13 cellular contexts compared by ENCODE assay signal in genomic region chr10:59891349-59891748, GRCh38. TPM values are rescaled to one million over a fixed set of nuclear protein-coding genes. Genes with fewer than 3 reads are reported as not detected.
A peak's percentile ranks its signal among the peaks of the same experiment; 100 is the strongest.
DNase-seq lines count a peak whose midpoint lies in the region; ATAC-seq and TF ChIP-seq lines count a peak whose summit lies in the region.
"Had no signal": no experiment of that assay in that cellular context is flagged by ENCODE, and none has a peak within 500 bp of the region (broad histone marks: within the 10 kb centered on the region; RNA-seq: fewer than 3 reads in every experiment).

No MANE protein-coding gene starts in this region.

- no peak for TF ChIP-seq CTCF in transverse colon (IDR thresholded peaks at IDR 0.05)

- no peak for ATAC-seq in stimulated activated naive CD8-positive, alpha-beta T cell treated with anti-CD3 and anti-CD28 coated beads, Interleukin-15, amount 100 ng/mL, for 72 hours
- ATAC-seq in HG02885 (IDR thresholded peaks at IDR 0.05; ENCODE audit: poor library complexity, unreplicated experiment) (peak; percentile 69), HG02973 (IDR thresholded peaks at IDR 0.05; ENCODE audit: unreplicated experiment) (no peak)
- ATAC-seq in activated naive CD8-positive, alpha-beta T cell treated with anti-CD3 and anti-CD28 coated beads, Interleukin-2, amount 50 U/mL, for 24 hours, result no peak

- 63 to 81% methylated on average over 2 to 3 of the region's 3 CpGs for WGBS in transverse colon (ENCODE audit: low coverage in 1 of 2), 2 donors

- TF ChIP-seq POLR2A in transverse colon (IDR thresholded peaks at IDR 0.05), result no peak

- H3K27ac Mint-ChIP-seq in stimulated activated naive CD8-positive, alpha-beta T cell treated with anti-CD3 and anti-CD28 coated beads, Interleukin-15, Interleukin-2, amounts not matched to agents 100 ng/mL and 50 ng/mL, for 24 hours, result peak overlapping the region; percentile 4
- H3K27ac Mint-ChIP-seq in stimulated activated naive CD8-positive, alpha-beta T cell treated with anti-CD3 and anti-CD28 coated beads, Interleukin-15, amount 100 ng/mL, for 72 hours, result peak overlapping the region in 1 of 2 donors; percentile 5
- H3K27ac Mint-ChIP-seq in activated naive CD8-positive, alpha-beta T cell treated with anti-CD3 and anti-CD28 coated beads, Interleukin-2, amount 50 U/mL, for 24 hours, result peak overlapping the region; percentile 22
- H3K27ac Mint-ChIP-seq: activated naive CD4-positive, alpha-beta T cell treated with anti-CD3 and anti-CD28 coated beads, Interleukin-2, amount 50 U/mL, for 24 hours had no signal

- H3K9me3 Mint-ChIP-seq in stimulated activated naive CD8-positive, alpha-beta T cell treated with anti-CD3 and anti-CD28 coated beads, Interleukin-15, Interleukin-2, amounts not matched to agents 100 ng/mL and 50 ng/mL, for 24 hours, result no peaks in the 10 kb centered on the region
- no peaks in the 10 kb centered on the region for H3K9me3 Mint-ChIP-seq in stimulated activated naive CD8-positive, alpha-beta T cell treated with anti-CD3 and anti-CD28 coated beads, Interleukin-15, amount 100 ng/mL, for 72 hours
- H3K9me3 Mint-ChIP-seq in activated naive CD8-positive, alpha-beta T cell treated with anti-CD3 and anti-CD28 coated beads, Interleukin-2, amount 50 U/mL, for 24 hours, result no peaks in the 10 kb centered on the region
- H3K9me3 Mint-ChIP-seq: activated naive CD4-positive, alpha-beta T cell treated with anti-CD3 and anti-CD28 coated beads, Interleukin-2, amount 50 U/mL, for 24 hours had no signal

- H3K27me3 ChIP-seq in transverse colon, result no peaks in the 10 kb centered on the region

- peaks cover 83% of the 10 kb centered on the region for H3K4me1 Mint-ChIP-seq in stimulated activated naive CD8-positive, alpha-beta T cell treated with anti-CD3 and anti-CD28 coated beads, Interleukin-15, Interleukin-2, amounts not matched to agents 100 ng/mL and 50 ng/mL, for 24 hours (ENCODE audit: low read depth)
- H3K4me1 Mint-ChIP-seq in stimulated activated naive CD8-positive, alpha-beta T cell treated with anti-CD3 and anti-CD28 coated beads, Interleukin-15, amount 100 ng/mL, for 72 hours, result peaks cover 87% of the 10 kb centered on the region
- peaks cover 76% of the 10 kb centered on the region for H3K4me1 Mint-ChIP-seq in activated naive CD8-positive, alpha-beta T cell treated with anti-CD3 and anti-CD28 coated beads, Interleukin-2, amount 50 U/mL, for 24 hours

- peaks cover 34% of the 10 kb centered on the region for H3K36me3 Mint-ChIP-seq in stimulated activated naive CD8-positive, alpha-beta T cell treated with anti-CD3 and anti-CD28 coated beads, Interleukin-15, Interleukin-2, amounts not matched to agents 100 ng/mL and 50 ng/mL, for 24 hours (ENCODE audit: low read depth)
- peaks cover 25% of the 10 kb centered on the region for H3K36me3 Mint-ChIP-seq in activated naive CD8-positive, alpha-beta T cell treated with anti-CD3 and anti-CD28 coated beads, Interleukin-2, amount 50 U/mL, for 24 hours (ENCODE audit: low read depth)

- in situ Hi-C loops in transverse colon (cut with MboI; ENCODE audit: low pct_ligation_motif_present in 1 of 4, low pct_unique_long_range_greater_than_20kb in 1 of 4, low sequenced_read_pairs in 3 of 4), result no loop called here

- no peak for TF ChIP-seq EP300 in transverse colon (IDR thresholded peaks at IDR 0.05; ENCODE audit: low read depth)

- H3K4me3 ChIP-seq in transverse colon, result no peak overlapping the region
- H3K4me3 ChIP-seq: GM23248 had no signal

- intact Hi-C loops in transverse colon (cut with DNase I; ENCODE audit: low total_unique reads), result no loop called here

- H3K4me1 ChIP-seq in transverse colon, result peaks cover 38 to 66% (median 54%) of the 10 kb centered on the region in 4 donors

- H3K27me3 Mint-ChIP-seq in stimulated activated naive CD8-positive, alpha-beta T cell treated with anti-CD3 and anti-CD28 coated beads, Interleukin-15, Interleukin-2, amounts not matched to agents 100 ng/mL and 50 ng/mL, for 24 hours, result no peaks in the 10 kb centered on the region
- no peaks in the 10 kb centered on the region for H3K27me3 Mint-ChIP-seq in stimulated activated naive CD8-positive, alpha-beta T cell treated with anti-CD3 and anti-CD28 coated beads, Interleukin-15, amount 100 ng/mL, for 72 hours
- H3K27me3 Mint-ChIP-seq in activated naive CD8-positive, alpha-beta T cell treated with anti-CD3 and anti-CD28 coated beads, Interleukin-2, amount 50 U/mL, for 24 hours, result no peaks in the 10 kb centered on the region
- H3K27me3 Mint-ChIP-seq: activated naive CD4-positive, alpha-beta T cell treated with anti-CD3 and anti-CD28 coated beads, Interleukin-2, amount 50 U/mL, for 24 hours had no signal

- no peaks in the 10 kb centered on the region for H3K9me3 ChIP-seq in transverse colon

- H3K4me3 Mint-ChIP-seq in stimulated activated naive CD8-positive, alpha-beta T cell treated with anti-CD3 and anti-CD28 coated beads, Interleukin-15, Interleukin-2, amounts not matched to agents 100 ng/mL and 50 ng/mL, for 24 hours, result no peak overlapping the region
- H3K4me3 Mint-ChIP-seq in stimulated activated naive CD8-positive, alpha-beta T cell treated with anti-CD3 and anti-CD28 coated beads, Interleukin-15, amount 100 ng/mL, for 72 hours, result no peak overlapping the region
- H3K4me3 Mint-ChIP-seq in activated naive CD8-positive, alpha-beta T cell treated with anti-CD3 and anti-CD28 coated beads, Interleukin-2, amount 50 U/mL, for 24 hours, result no peak overlapping the region
- H3K4me3 Mint-ChIP-seq: activated naive CD4-positive, alpha-beta T cell treated with anti-CD3 and anti-CD28 coated beads, Interleukin-2, amount 50 U/mL, for 24 hours had no signal

- DNase-seq in stimulated activated naive CD8-positive, alpha-beta T cell treated with anti-CD3 and anti-CD28 coated beads, Interleukin-15, amount 100 ng/mL, for 72 hours, result no peak
- DNase-seq in activated naive CD8-positive, alpha-beta T cell treated with anti-CD3 and anti-CD28 coated beads, Interleukin-2, amount 50 U/mL, for 24 hours, result no peak
- no peak for DNase-seq in transverse colon
- DNase-seq in HUDEP-2 (lab: John Stamatoyannopoulos, UW; ENCODE audit: unreplicated experiment in 76 of 76), result no peak
- DNase-seq in stimulated activated CD4-positive, alpha-beta T cell treated with anti-CD3 and anti-CD28 coated beads, Interleukin-1b, Interleukin-23, amount 100 ng/mL, for 48 hours, result no peak
- DNase-seq: activated CD4-positive, alpha-beta T cell treated with anti-CD3 and anti-CD28 coated beads, Interleukin-2, amount 50 U/mL, for 48 hours; GM23248; midbrain; NCI-H2171 treated with DMSO at 0.1 percent for 48 hours had no signal

- H3K36me3 ChIP-seq in transverse colon, result no peaks in the 10 kb centered on the region

- H3K27ac ChIP-seq in transverse colon, result peak overlapping the region in 3 of 4 donors; percentile 13 to 78 (median 22)
- H3K27ac ChIP-seq: GM23248 had no signal

RNA-seq across cellular contexts. Expression of gene CCDC6, which starts 15.0 kb away (rescaled TPM):
- 10 to 100 TPM; 26.2 to 56.7 (median 49.5) TPM for total RNA-seq in transverse colon
